Comparison of ENCODE assay signal across 19 cellular contexts in the genomic region with DNA sequence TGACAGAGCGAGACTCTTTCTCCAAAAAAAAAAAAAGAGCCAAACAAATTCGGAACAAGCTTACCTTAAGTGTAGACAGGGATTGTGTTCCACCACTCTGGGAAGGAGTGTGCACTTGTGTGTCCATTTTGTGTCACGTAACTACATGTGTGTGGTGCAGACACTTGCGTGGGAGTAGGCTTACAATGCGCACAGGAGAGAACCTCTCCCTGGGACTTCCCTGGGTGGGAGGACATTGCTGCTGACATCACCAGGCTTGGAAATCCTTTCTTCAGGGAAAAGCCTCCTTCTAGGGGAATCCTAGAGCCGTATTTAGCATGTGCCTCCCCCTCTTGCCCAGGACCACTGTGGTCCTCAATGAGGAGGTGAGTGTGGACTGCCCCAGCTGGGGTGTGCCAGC.
"Had no signal": no experiment of that assay in that cellular context is flagged by ENCODE, and none has a peak within 500 bp of the region (broad histone marks: within the 10 kb centered on the region; RNA-seq: fewer than 3 reads in every experiment).

No MANE protein-coding gene starts in this region.

- H3K4me3 ChIP-seq: adrenal gland, breast epithelium, colonic mucosa, mucosa of descending colon, transverse colon had no signal

- H3K27me3 ChIP-seq: adrenal gland, breast epithelium, colonic mucosa, foreskin keratinocyte, transverse colon had no signal

- ATAC-seq: activated CD4-positive, alpha-beta T cell treated with anti-CD3 and anti-CD28 coated beads for 36 hours; foreskin keratinocyte; sciatic nerve; stimulated activated memory B cell treated with anti-CD40 and anti-IgM and Interleukin-4, amounts not matched to agents 10 μg/mL and 1 μg/mL and 100 μg/mL, for 72 hours had no signal

- H3K4me1 ChIP-seq: adrenal gland, breast epithelium, colonic mucosa, transverse colon had no signal

- H3K36me3 ChIP-seq: adrenal gland, breast epithelium, colonic mucosa, transverse colon had no signal

- H3K27ac ChIP-seq: adrenal gland, breast epithelium, colonic mucosa, foreskin keratinocyte, transverse colon had no signal

- DNase-seq: activated B cell treated with CpG ODN at 0.5 μM for 24 hours; activated CD4-positive, alpha-beta T cell treated with anti-CD3 and anti-CD28 coated beads for 36 hours; activated CD4-positive, alpha-beta T cell treated with anti-CD3 and anti-CD28 coated beads, Interleukin-2, amount 50 U/mL, for 4 hours; activated CD8-positive, alpha-beta memory T cell treated with anti-CD3 and anti-CD28 coated beads for 24 hours; activated CD8-positive, alpha-beta memory T cell treated with anti-CD3 and anti-CD28 coated beads, Interleukin-2, amount 50 U/mL, for 4 hours; activated naive CD4-positive, alpha-beta T cell; activated T-cell treated with anti-CD3 and anti-CD28 coated beads, Interleukin-2, amount 50 U/mL, for 24 hours; adrenal gland; colonic mucosa; foreskin keratinocyte; mucosa of descending colon; nephron progenitor cell; occipital lobe; small intestine; stimulated activated CD4-positive, alpha-beta T cell treated with anti-CD3 and anti-CD28 coated beads, Interleukin-15, amount 100 ng/mL, for 24 hours; transverse colon had no signal

- H3K9me3 ChIP-seq: adrenal gland, breast epithelium, colonic mucosa, mucosa of descending colon, transverse colon had no signal
